ENCODE assay signal across 1 cellular context in the genomic region with DNA sequence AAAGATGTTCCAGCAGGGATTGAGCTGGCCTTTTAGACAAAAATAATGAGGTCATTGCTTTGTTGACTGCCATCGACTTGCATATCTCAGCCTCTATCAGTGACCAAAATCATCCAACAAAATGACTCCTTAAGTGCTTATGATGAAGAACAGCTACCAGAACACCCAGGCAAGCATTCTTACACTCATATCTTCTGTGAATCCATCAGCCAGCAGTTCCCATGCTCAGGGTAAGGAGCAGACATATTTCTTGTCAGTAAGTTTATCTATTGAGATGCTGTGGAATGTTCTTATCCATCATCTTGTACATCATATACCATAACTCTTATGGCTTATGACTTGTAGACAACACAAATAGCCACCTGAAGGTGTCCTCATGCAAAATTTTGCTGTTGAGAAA.
A peak's percentile ranks its signal among the peaks of the same experiment; 100 is the strongest.
TF ChIP-seq lines count a peak whose summit lies in the region.

No MANE protein-coding gene starts in this region.

TF ChIP-seq in SK-N-SH treated with all-trans-retinoic acid at 6 μM for 48 hours, 23 proteins besides CTCF, POLR2A, EP300 and RAD21 (continued from another document):
- TF ChIP-seq, protein P1, sequence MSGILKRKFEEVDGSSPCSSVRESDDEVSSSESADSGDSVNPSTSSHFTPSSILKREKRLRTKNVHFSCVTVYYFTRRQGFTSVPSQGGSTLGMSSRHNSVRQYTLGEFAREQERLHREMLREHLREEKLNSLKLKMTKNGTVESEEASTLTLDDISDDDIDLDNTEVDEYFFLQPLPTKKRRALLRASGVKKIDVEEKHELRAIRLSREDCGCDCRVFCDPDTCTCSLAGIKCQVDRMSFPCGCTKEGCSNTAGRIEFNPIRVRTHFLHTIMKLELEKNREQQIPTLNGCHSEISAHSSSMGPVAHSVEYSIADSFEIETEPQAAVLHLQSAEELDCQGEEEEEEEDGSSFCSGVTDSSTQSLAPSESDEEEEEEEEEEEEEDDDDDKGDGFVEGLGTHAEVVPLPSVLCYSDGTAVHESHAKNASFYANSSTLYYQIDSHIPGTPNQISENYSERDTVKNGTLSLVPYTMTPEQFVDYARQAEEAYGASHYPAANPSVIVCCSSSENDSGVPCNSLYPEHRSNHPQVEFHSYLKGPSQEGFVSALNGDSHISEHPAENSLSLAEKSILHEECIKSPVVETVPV (CRISPR knock-in tag; IDR thresholded peaks at IDR 0.05) = no peak
- peak; percentile 99 for TF ChIP-seq ISL1 (CRISPR knock-in tag; IDR thresholded peaks at IDR 0.05)
- TF ChIP-seq, protein P2, sequence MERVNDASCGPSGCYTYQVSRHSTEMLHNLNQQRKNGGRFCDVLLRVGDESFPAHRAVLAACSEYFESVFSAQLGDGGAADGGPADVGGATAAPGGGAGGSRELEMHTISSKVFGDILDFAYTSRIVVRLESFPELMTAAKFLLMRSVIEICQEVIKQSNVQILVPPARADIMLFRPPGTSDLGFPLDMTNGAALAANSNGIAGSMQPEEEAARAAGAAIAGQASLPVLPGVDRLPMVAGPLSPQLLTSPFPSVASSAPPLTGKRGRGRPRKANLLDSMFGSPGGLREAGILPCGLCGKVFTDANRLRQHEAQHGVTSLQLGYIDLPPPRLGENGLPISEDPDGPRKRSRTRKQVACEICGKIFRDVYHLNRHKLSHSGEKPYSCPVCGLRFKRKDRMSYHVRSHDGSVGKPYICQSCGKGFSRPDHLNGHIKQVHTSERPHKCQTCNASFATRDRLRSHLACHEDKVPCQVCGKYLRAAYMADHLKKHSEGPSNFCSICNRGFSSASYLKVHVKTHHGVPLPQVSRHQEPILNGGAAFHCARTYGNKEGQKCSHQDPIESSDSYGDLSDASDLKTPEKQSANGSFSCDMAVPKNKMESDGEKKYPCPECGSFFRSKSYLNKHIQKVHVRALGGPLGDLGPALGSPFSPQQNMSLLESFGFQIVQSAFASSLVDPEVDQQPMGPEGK (CRISPR knock-in tag; IDR thresholded peaks at IDR 0.05; ENCODE audit: borderline replicate concordance) = peak; percentile 73
- TF ChIP-seq ESRRG (CRISPR knock-in tag; IDR thresholded peaks at IDR 0.05) = 0 out of 2 replicates have a peak, but pooled peaks have one; percentile 35
- TF ChIP-seq ZNF70 (CRISPR knock-in tag; IDR thresholded peaks at IDR 0.05) = no peak
- no peak for TF ChIP-seq CSDC2 (CRISPR knock-in tag; IDR thresholded peaks at IDR 0.05)
- TF ChIP-seq ARNTL (CRISPR knock-in tag; IDR thresholded peaks at IDR 0.05; ENCODE audit: borderline replicate concordance, low read depth) = no peak
- no peak for TF ChIP-seq ZFP3 (CRISPR knock-in tag; IDR thresholded peaks at IDR 0.05)
- TF ChIP-seq BACH2 (CRISPR knock-in tag; IDR thresholded peaks at IDR 0.05; ENCODE audit: borderline replicate concordance) = no peak
TF ChIP-seq in SK-N-SH treated with all-trans-retinoic acid at 6 μM for 48 hours: peak in this region for 5.
